ENCODE assay signal across 1 cellular context in genomic region chr4:123073650-123074049, GRCh38.
TF ChIP-seq lines count a peak whose summit lies in the region.

No MANE protein-coding gene starts in this region.

TF ChIP-seq in HepG2, 621 proteins besides CTCF, POLR2A, EP300 and RAD21 (continued from another document):
- TF ChIP-seq ZNF275 (CRISPR knock-in tag; IDR thresholded peaks at IDR 0.05; ENCODE audit: borderline replicate concordance) (no peak), RNF2 (conservative IDR thresholded peaks at IDR 0.05; ENCODE audit: low read depth) (no peak), ZFP82 (CRISPR knock-in tag; IDR thresholded peaks at IDR 0.05; ENCODE audit: borderline replicate concordance) (no peak), NR2F2 (IDR thresholded peaks at IDR 0.05; ENCODE audit: borderline replicate concordance, low read depth) (no peak), HNRNPH1 (optimal IDR thresholded peaks at IDR 0.05; ENCODE audit: low read depth, low read length) (no peak), SMARCC2 (IDR thresholded peaks at IDR 0.05) (no peak), ELK4 (CRISPR knock-in tag; IDR thresholded peaks at IDR 0.05; ENCODE audit: borderline replicate concordance) (no peak)
